1 cellular context compared by ENCODE assay signal in the genomic region with DNA sequence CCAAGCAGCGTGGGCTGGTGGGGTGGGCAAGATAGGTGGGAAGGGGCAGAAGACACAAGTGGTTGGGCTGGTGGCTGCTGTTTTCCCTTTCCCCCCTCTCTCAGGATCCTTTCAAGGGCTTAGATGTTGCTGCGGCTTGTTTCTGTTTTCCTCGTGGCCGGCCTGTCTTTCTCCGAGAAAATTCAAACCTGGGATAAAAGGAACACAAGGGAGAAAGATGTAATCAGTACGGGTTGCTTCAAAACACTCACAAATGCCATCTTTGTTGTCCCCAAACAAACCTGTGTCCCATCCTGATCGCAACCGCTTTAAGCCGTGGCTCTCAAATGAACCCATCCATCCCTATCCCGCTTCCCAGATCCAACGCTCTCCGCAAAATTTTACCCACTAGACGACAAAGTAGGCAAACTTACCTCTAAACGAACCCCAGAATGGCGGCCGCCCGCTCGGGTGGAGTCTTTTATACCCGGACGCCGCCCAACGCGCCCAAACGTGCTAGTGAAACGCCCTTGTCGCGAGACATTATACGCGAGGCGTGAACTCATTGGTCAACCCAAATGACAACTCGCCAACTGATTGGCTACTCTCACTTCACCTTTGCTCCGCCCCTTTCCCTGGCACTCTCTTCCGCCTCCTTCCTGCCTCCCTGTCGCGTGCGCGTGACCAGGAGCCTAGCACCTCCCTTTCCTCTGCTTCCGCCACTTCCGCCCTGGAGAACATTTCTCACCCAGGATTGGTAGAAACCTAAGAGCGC.
TF ChIP-seq lines count a peak whose summit lies in the region.

Gene PPP1R10, minus strand, starts transcription at position 433 of the 754 bp plus-strand sequence. CDS start 7,299 bp downstream, outside the sequence.

TF ChIP-seq in SK-N-SH treated with all-trans-retinoic acid at 6 μM for 48 hours, 23 proteins besides CTCF, POLR2A, EP300 and RAD21 (continued from another document):
- TF ChIP-seq, protein P1, sequence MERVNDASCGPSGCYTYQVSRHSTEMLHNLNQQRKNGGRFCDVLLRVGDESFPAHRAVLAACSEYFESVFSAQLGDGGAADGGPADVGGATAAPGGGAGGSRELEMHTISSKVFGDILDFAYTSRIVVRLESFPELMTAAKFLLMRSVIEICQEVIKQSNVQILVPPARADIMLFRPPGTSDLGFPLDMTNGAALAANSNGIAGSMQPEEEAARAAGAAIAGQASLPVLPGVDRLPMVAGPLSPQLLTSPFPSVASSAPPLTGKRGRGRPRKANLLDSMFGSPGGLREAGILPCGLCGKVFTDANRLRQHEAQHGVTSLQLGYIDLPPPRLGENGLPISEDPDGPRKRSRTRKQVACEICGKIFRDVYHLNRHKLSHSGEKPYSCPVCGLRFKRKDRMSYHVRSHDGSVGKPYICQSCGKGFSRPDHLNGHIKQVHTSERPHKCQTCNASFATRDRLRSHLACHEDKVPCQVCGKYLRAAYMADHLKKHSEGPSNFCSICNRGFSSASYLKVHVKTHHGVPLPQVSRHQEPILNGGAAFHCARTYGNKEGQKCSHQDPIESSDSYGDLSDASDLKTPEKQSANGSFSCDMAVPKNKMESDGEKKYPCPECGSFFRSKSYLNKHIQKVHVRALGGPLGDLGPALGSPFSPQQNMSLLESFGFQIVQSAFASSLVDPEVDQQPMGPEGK (CRISPR knock-in tag; IDR thresholded peaks at IDR 0.05; ENCODE audit: borderline replicate concordance) = peak; percentile 93
- TF ChIP-seq ZC3H10 (CRISPR knock-in tag; IDR thresholded peaks at IDR 0.05) (peak; percentile 81), ARNTL (CRISPR knock-in tag; IDR thresholded peaks at IDR 0.05; ENCODE audit: borderline replicate concordance, low read depth) (no peak), ZNF565 (CRISPR knock-in tag; conservative IDR thresholded peaks at IDR 0.05; ENCODE audit: low read depth) (no peak), TCF4 (CRISPR knock-in tag; IDR thresholded peaks at IDR 0.05; ENCODE audit: borderline replicate concordance) (no peak)
- TF ChIP-seq, protein P2, sequence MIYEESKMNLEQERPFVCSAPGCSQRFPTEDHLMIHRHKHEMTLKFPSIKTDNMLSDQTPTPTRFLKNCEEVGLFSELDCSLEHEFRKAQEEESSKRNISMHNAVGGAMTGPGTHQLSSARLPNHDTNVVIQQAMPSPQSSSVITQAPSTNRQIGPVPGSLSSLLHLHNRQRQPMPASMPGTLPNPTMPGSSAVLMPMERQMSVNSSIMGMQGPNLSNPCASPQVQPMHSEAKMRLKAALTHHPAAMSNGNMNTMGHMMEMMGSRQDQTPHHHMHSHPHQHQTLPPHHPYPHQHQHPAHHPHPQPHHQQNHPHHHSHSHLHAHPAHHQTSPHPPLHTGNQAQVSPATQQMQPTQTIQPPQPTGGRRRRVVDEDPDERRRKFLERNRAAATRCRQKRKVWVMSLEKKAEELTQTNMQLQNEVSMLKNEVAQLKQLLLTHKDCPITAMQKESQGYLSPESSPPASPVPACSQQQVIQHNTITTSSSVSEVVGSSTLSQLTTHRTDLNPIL (CRISPR knock-in tag; IDR thresholded peaks at IDR 0.05; ENCODE audit: low read depth) = peak; percentile 85
